Comparison of ENCODE assay signal across 8 cellular contexts in genomic region chr13:67416047-67416925, GRCh38.
DNase-seq lines count a peak whose midpoint lies in the region; ATAC-seq and TF ChIP-seq lines count a peak whose summit lies in the region.

No MANE protein-coding gene starts in this region.

- CTCF ChIA-PET in activated CD4-positive, alpha-beta T cell treated with anti-CD3 and anti-CD28 coated beads for 36 hours (lab: Charles Lee): interaction anchor here (1.1 kb wide), 1 partner anchor 10 kb away, joined by 5 read pairs; no protein-coding TSS in a partner anchor

- peak; percentile 91 for ATAC-seq in HG02610 (IDR thresholded peaks at IDR 0.05; ENCODE audit: unreplicated experiment)
- ATAC-seq in activated CD4-positive, alpha-beta T cell treated with anti-CD3 and anti-CD28 coated beads for 36 hours: no peak

- H3K4me3 Mint-ChIP-seq in activated CD4-positive, alpha-beta T cell treated with anti-CD3 and anti-CD28 coated beads for 36 hours: no peak overlapping the region

- DNase-seq in GM12865 (ENCODE audit: low read depth): peak; percentile 9
- peak; percentile 15 for DNase-seq in RPMI8226
- peak; percentile 44 for DNase-seq in iPS DF 4.7 (ENCODE audit: extremely low read depth, low spot score)
- DNase-seq in stimulated activated naive CD4-positive, alpha-beta T cell (lab: John Stamatoyannopoulos, UW): no peak
- no peak for DNase-seq in NCI-H2196 (lab: John Stamatoyannopoulos, UW; ENCODE audit: unreplicated experiment)
- DNase-seq in activated CD4-positive, alpha-beta T cell treated with anti-CD3 and anti-CD28 coated beads for 36 hours: no peak
- DNase-seq in C1 segment of cervical spinal cord (lab: John Stamatoyannopoulos, UW): no peak

- H3K4me3 ChIP-seq in GM12865 (ENCODE audit: low read depth, low read length): no peak overlapping the region

- H3K4me1 Mint-ChIP-seq in activated CD4-positive, alpha-beta T cell treated with anti-CD3 and anti-CD28 coated beads for 36 hours: no peaks in the 10 kb centered on the region

- H3K27me3 Mint-ChIP-seq in activated CD4-positive, alpha-beta T cell treated with anti-CD3 and anti-CD28 coated beads for 36 hours: no peaks in the 10 kb centered on the region

- H3K27ac Mint-ChIP-seq in activated CD4-positive, alpha-beta T cell treated with anti-CD3 and anti-CD28 coated beads for 36 hours: no peak overlapping the region

- POLR2A ChIA-PET in activated CD4-positive, alpha-beta T cell treated with anti-CD3 and anti-CD28 coated beads for 36 hours (lab: Charles Lee): no interaction called here

- H3K36me3 Mint-ChIP-seq in activated CD4-positive, alpha-beta T cell treated with anti-CD3 and anti-CD28 coated beads for 36 hours (ENCODE audit: low read depth): no peaks in the 10 kb centered on the region

- intact Hi-C loops in activated CD4-positive, alpha-beta T cell treated with anti-CD3 and anti-CD28 coated beads for 36 hours (cut with DNase I, micrococcal nuclease): no loop called here

- H3K9me3 Mint-ChIP-seq in activated CD4-positive, alpha-beta T cell treated with anti-CD3 and anti-CD28 coated beads for 36 hours (ENCODE audit: low read depth): peaks cover 2% of the 10 kb centered on the region

- TF ChIP-seq CTCF in GM12865 (IDR thresholded peaks at IDR 0.05; ENCODE audit: insufficient read depth, low read depth, low read length, missing control alignments): peak; percentile 60

Comparison
In these comparisons a context has a peak if more than half of its experiments do, and no peak if none do; other contexts are left out.
1. DNase-seq: peak in GM12865 (single experiment), RPMI8226 (single experiment) and iPS DF 4.7 (single experiment); none in stimulated activated naive CD4-positive, alpha-beta T cell (0 of 6), NCI-H2196 (single experiment), activated CD4-positive, alpha-beta T cell treated with anti-CD3 and anti-CD28 coated beads for 36 hours (single experiment) and C1 segment of cervical spinal cord (0 of 14).